Comparison of ENCODE assay signal across 9 cellular contexts in the genomic region with DNA sequence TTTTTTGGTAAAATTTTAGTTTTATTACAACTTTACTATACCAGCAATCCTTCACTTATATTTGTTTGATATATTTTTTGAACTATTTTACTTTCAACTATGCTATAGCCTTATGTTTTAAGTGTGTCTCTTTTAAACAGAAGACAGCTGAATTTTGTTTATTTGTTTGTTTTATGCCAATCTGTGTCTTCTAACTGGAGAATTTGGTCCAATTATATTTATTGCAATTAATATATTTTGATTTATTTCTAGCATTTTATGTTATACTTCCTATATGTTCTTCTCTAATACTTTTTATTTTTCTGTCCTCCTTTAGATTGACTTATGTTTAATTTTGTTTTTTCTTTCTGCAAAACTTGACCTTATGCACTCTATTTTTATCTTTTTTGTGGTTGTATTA. TPM values are rescaled to one million over a fixed set of nuclear protein-coding genes. Genes with fewer than 3 reads are reported as not detected.
"Had no signal": no experiment of that assay in that cellular context is flagged by ENCODE, and none has a peak within 500 bp of the region (broad histone marks: within the 10 kb centered on the region; RNA-seq: fewer than 3 reads in every experiment).

No MANE protein-coding gene starts in this region.

- H3K27ac ChIP-seq: HL-60 had no signal

- ATAC-seq: GM23338, HepG2 had no signal

- FAIRE-seq: H1, H54, HepG2 had no signal

- H3K4me3 ChIP-seq: GM23338 had no signal

- DNase-seq: H9, HCEC 1CT, HFFc6, KG1 had no signal

RNA-seq across cellular contexts. Expression of a gene that starts 4.9 kb away (rescaled TPM):
- total RNA-seq: HepG2 had no signal
- polyA plus RNA-seq: HepG2 had no signal
